Comparison of ENCODE assay signal across 6 cellular contexts in the genomic region with DNA sequence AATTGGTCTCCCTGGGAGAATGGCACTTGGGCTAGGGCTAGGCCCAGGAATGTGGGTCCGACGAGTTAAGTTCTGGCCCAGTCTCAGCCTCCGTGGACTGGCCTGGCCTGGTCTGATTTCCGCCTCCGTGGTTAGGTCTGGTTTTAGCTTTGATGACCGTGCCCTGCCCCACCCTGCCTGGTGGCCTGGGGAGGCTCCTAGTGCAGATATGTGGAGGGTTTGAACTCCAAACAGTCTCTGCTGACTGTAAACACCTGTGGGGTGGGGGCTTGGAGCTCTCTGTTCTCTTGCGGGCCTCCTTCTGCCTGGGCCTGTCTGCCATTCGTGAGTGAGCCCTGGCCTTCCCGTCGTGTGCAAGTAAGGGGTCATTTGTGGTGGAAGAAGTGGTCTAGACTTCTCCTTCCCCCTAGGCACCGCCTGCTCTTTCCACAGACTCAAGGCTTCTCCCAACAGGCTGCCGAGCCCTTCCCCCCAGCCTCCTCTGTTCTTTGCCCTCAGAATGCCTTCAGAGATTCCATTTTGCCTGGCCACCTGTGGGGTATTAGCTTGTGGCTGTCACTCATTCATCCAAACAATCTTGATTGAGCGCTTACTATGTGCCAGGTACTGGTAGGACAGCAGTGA. TPM values are rescaled to one million over a fixed set of nuclear protein-coding genes. Genes with fewer than 3 reads are reported as not detected.
DNase-seq lines count a peak whose midpoint lies in the region; ATAC-seq and TF ChIP-seq lines count a peak whose summit lies in the region.

No MANE protein-coding gene starts in this region.

- TF ChIP-seq CTCF in cardiac muscle cell (IDR thresholded peaks at IDR 0.05; ENCODE audit: low read depth, low read length) = no peak
- TF ChIP-seq CTCF in thyroid gland (IDR thresholded peaks at IDR 0.05) = no peak

- DNase-seq in activated T-cell treated with anti-CD3 and anti-CD28 coated beads, Interleukin-2, amount 50 U/mL, for 4 hours = no peak
- DNase-seq in activated T-cell treated with anti-CD3 and anti-CD28 coated beads for 4 hours (no peak), cardiac muscle cell (ENCODE audit: low read depth in 1 of 2, low spot score in 1 of 2) (no peak), thyroid gland (peak in 1 of 2 donors; percentile 37), NCI-H524 treated with DMSO at 0.1 percent for 48 hours (lab: John Stamatoyannopoulos, UW) (no peak)

- H3K4me1 Mint-ChIP-seq in activated T-cell treated with anti-CD3 and anti-CD28 coated beads, Interleukin-2, amount 50 U/mL, for 4 hours (ENCODE audit: low read depth) = peaks cover 54% of the 10 kb centered on the region

- H3K27me3 ChIP-seq in cardiac muscle cell = no peaks in the 10 kb centered on the region
- H3K27me3 ChIP-seq in thyroid gland = no peaks in the 10 kb centered on the region

- no peaks in the 10 kb centered on the region for H3K36me3 ChIP-seq in cardiac muscle cell
- no peaks in the 10 kb centered on the region for H3K36me3 ChIP-seq in thyroid gland

- no peak for ATAC-seq in activated T-cell treated with anti-CD3 and anti-CD28 coated beads, Interleukin-2, amount 50 U/mL, for 4 hours
- ATAC-seq in HG02885 (IDR thresholded peaks at IDR 0.05; ENCODE audit: poor library complexity, unreplicated experiment) = no peak

- WGBS in thyroid gland, 2 donors = 34 to 41% methylated on average over 8 to 10 of the region's 13 CpGs

- peak overlapping the region; percentile 93 for H3K4me3 Mint-ChIP-seq in activated T-cell treated with anti-CD3 and anti-CD28 coated beads, Interleukin-2, amount 50 U/mL, for 4 hours

- peak overlapping the region; percentile 86 for H3K4me3 ChIP-seq in cardiac muscle cell
- H3K4me3 ChIP-seq in thyroid gland (replicated peaks in 1 of 3) = peak overlapping the region; percentile 93 to 99 (median 96)

- no peaks in the 10 kb centered on the region for H3K27me3 Mint-ChIP-seq in activated T-cell treated with anti-CD3 and anti-CD28 coated beads, Interleukin-2, amount 50 U/mL, for 4 hours (ENCODE audit: low read depth)

- H3K9me3 Mint-ChIP-seq in activated T-cell treated with anti-CD3 and anti-CD28 coated beads, Interleukin-2, amount 50 U/mL, for 4 hours = no peaks in the 10 kb centered on the region

- H3K9me3 ChIP-seq in cardiac muscle cell (ENCODE audit: low read depth) (no peaks in the 10 kb centered on the region), thyroid gland (no peaks in the 10 kb centered on the region)

- peaks cover 10% of the 10 kb centered on the region for H3K36me3 Mint-ChIP-seq in activated T-cell treated with anti-CD3 and anti-CD28 coated beads, Interleukin-2, amount 50 U/mL, for 4 hours (ENCODE audit: insufficient read depth)

- peak overlapping the region; percentile 99 for H3K27ac ChIP-seq in cardiac muscle cell
- H3K27ac ChIP-seq in thyroid gland = peak overlapping the region; percentile 95 to 98 (median 97)

- peaks cover 25% of the 10 kb centered on the region for H3K4me1 ChIP-seq in cardiac muscle cell (ENCODE audit: low read depth)
- H3K4me1 ChIP-seq in thyroid gland = peaks cover 33 to 60% of the 10 kb centered on the region in 2 donors

- intact Hi-C loops in thyroid gland (cut with DNase I) = no loop called here

- no peak for TF ChIP-seq POLR2A in thyroid gland (IDR thresholded peaks at IDR 0.05)

RNA-seq across cellular contexts. Expression of a gene that starts 1.5 kb away (rescaled TPM):
- total RNA-seq in activated T-cell treated with anti-CD3 and anti-CD28 coated beads, Interleukin-2, amount 50 U/mL, for 4 hours = 100 to 1,000 TPM; 184 to 198 (median 188) TPM
- total RNA-seq in cardiac muscle cell (92.4 and 117 TPM in 2 replicates), thyroid gland (10 to 100 TPM; 33.1 to 62.1 (median 36.3) TPM)
- 184 and 281 TPM in 2 replicates for polyA plus RNA-seq in cardiac muscle cell

RNA-seq across cellular contexts. Expression of a gene that starts 4.9 kb away (rescaled TPM):
- total RNA-seq in activated T-cell treated with anti-CD3 and anti-CD28 coated beads, Interleukin-2, amount 50 U/mL, for 4 hours = 10 to 100 TPM; 32.0 to 35.3 (median 35.0) TPM
- total RNA-seq in cardiac muscle cell = 32.4 and 39.2 TPM in 2 replicates
- 25.0 and 30.2 TPM in 2 replicates for polyA plus RNA-seq in cardiac muscle cell
- 10 to 100 TPM; 32.6 to 43.5 (median 37.9) TPM for total RNA-seq in thyroid gland

RNA-seq across cellular contexts. Expression of a gene that starts 15.9 kb away (rescaled TPM):
- under 1 TPM; 0.16 to 0.60 (median 0.38) TPM for total RNA-seq in activated T-cell treated with anti-CD3 and anti-CD28 coated beads, Interleukin-2, amount 50 U/mL, for 4 hours
- total RNA-seq in cardiac muscle cell = 1.3 TPM in 1 of 2 replicates, not detected in the other
- 4.6 and 9.4 TPM in 2 replicates for polyA plus RNA-seq in cardiac muscle cell
- 1 to 10 TPM; 3.6 to 7.8 (median 3.6) TPM for total RNA-seq in thyroid gland

RNA-seq across cellular contexts. Expression of a gene that starts 22.5 kb away (rescaled TPM):
- 10 to 100 TPM; 47.1 to 55.3 (median 54.3) TPM for total RNA-seq in activated T-cell treated with anti-CD3 and anti-CD28 coated beads, Interleukin-2, amount 50 U/mL, for 4 hours
- total RNA-seq in cardiac muscle cell = 24.9 and 28.6 TPM in 2 replicates
- 22.4 and 23.3 TPM in 2 replicates for polyA plus RNA-seq in cardiac muscle cell
- 10 to 100 TPM; 33.3 to 89.0 (median 39.5) TPM for total RNA-seq in thyroid gland

RNA-seq across cellular contexts. Expression of a gene that starts 40.4 kb away (rescaled TPM):
- 10 to 100 TPM; 25.0 to 27.2 (median 26.3) TPM for total RNA-seq in activated T-cell treated with anti-CD3 and anti-CD28 coated beads, Interleukin-2, amount 50 U/mL, for 4 hours
- total RNA-seq in cardiac muscle cell = 17.3 and 23.6 TPM in 2 replicates
- polyA plus RNA-seq in cardiac muscle cell = 8.2 and 10.2 TPM in 2 replicates
- 10 to 100 TPM; 15.9 to 32.3 (median 21.8) TPM for total RNA-seq in thyroid gland
